ENCODE assay signal across 1 cellular context in genomic region chr16:74563828-74564263, GRCh38.
TF ChIP-seq lines count a peak whose summit lies in the region.

No MANE protein-coding gene starts in this region.

TF ChIP-seq in K562, 482 proteins besides CTCF, POLR2A, EP300 and RAD21 (continued from another document and continues in another):
- TF ChIP-seq, protein P1, sequence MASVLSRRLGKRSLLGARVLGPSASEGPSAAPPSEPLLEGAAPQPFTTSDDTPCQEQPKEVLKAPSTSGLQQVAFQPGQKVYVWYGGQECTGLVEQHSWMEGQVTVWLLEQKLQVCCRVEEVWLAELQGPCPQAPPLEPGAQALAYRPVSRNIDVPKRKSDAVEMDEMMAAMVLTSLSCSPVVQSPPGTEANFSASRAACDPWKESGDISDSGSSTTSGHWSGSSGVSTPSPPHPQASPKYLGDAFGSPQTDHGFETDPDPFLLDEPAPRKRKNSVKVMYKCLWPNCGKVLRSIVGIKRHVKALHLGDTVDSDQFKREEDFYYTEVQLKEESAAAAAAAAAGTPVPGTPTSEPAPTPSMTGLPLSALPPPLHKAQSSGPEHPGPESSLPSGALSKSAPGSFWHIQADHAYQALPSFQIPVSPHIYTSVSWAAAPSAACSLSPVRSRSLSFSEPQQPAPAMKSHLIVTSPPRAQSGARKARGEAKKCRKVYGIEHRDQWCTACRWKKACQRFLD (CRISPR knock-in tag; IDR thresholded peaks at IDR 0.05): peak; percentile 50; the same call in 1 of the 2 replicates
- TF ChIP-seq GTF2B (IDR thresholded peaks at IDR 0.05; ENCODE audit: extremely low read depth, insufficient read length): no peak
- TF ChIP-seq, protein P2, sequence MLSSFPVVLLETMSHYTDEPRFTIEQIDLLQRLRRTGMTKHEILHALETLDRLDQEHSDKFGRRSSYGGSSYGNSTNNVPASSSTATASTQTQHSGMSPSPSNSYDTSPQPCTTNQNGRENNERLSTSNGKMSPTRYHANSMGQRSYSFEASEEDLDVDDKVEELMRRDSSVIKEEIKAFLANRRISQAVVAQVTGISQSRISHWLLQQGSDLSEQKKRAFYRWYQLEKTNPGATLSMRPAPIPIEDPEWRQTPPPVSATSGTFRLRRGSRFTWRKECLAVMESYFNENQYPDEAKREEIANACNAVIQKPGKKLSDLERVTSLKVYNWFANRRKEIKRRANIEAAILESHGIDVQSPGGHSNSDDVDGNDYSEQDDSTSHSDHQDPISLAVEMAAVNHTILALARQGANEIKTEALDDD (IDR thresholded peaks at IDR 0.05): peak; percentile 64; the same call in 1 of the 2 replicates
- TF ChIP-seq CBFA2T3 (IDR thresholded peaks at IDR 0.05): peak; percentile 62
- TF ChIP-seq ZNF431 (CRISPR knock-in tag; IDR thresholded peaks at IDR 0.05): 0 out of 2 replicates have a peak, but pooled peaks have one; percentile 30
- peak; percentile 94 for TF ChIP-seq ATF7 (IDR thresholded peaks at IDR 0.05)
- peak; percentile 99 for TF ChIP-seq JUND (IDR thresholded peaks at IDR 0.05; ENCODE audit: borderline replicate concordance, low read depth, low read length)
- peak; percentile 97 for TF ChIP-seq JUND (tag; IDR thresholded peaks at IDR 0.05; ENCODE audit: borderline replicate concordance, low read depth, low read length)
- TF ChIP-seq FOXK2 (conservative IDR thresholded peaks at IDR 0.05 in 1 of 2, IDR thresholded peaks at IDR 0.05 in 1 of 2; ENCODE audit: low read depth in 2 of 2): 0 out of 4 replicates have a peak, but pooled peaks of 1 of the 2 experiments have one; percentile 12
- peak; percentile 96 for TF ChIP-seq FOSL1 (tag; conservative IDR thresholded peaks at IDR 0.05)
- TF ChIP-seq SOX6 (IDR thresholded peaks at IDR 0.05): 0 out of 2 replicates have a peak, but pooled peaks have one; percentile 14
- TF ChIP-seq, protein P3, sequence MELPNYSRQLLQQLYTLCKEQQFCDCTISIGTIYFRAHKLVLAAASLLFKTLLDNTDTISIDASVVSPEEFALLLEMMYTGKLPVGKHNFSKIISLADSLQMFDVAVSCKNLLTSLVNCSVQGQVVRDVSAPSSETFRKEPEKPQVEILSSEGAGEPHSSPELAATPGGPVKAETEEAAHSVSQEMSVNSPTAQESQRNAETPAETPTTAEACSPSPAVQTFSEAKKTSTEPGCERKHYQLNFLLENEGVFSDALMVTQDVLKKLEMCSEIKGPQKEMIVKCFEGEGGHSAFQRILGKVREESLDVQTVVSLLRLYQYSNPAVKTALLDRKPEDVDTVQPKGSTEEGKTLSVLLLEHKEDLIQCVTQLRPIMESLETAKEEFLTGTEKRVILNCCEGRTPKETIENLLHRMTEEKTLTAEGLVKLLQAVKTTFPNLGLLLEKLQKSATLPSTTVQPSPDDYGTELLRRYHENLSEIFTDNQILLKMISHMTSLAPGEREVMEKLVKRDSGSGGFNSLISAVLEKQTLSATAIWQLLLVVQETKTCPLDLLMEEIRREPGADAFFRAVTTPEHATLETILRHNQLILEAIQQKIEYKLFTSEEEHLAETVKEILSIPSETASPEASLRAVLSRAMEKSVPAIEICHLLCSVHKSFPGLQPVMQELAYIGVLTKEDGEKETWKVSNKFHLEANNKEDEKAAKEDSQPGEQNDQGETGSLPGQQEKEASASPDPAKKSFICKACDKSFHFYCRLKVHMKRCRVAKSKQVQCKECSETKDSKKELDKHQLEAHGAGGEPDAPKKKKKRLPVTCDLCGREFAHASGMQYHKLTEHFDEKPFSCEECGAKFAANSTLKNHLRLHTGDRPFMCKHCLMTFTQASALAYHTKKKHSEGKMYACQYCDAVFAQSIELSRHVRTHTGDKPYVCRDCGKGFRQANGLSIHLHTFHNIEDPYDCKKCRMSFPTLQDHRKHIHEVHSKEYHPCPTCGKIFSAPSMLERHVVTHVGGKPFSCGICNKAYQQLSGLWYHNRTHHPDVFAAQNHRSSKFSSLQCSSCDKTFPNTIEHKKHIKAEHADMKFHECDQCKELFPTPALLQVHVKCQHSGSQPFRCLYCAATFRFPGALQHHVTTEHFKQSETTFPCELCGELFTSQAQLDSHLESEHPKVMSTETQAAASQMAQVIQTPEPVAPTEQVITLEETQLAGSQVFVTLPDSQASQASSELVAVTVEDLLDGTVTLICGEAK (IDR thresholded peaks at IDR 0.05): no peak
- TF ChIP-seq, protein P3 (CRISPR knock-in tag; IDR thresholded peaks at IDR 0.05): no peak
- TF ChIP-seq JUNB (CRISPR knock-in tag; conservative IDR thresholded peaks at IDR 0.05): 0 out of 2 replicates have a peak, but pooled peaks have one; percentile 43
- no peak for TF ChIP-seq NR2C2 (CRISPR knock-in tag; IDR thresholded peaks at IDR 0.05)
- peak; percentile 32; the same call in 1 of the 2 replicates for TF ChIP-seq NR2C2 (tag; IDR thresholded peaks at IDR 0.05)
- TF ChIP-seq CEBPB (tag; IDR thresholded peaks at IDR 0.05): peak; percentile 95
- TF ChIP-seq BDP1 (IDR thresholded peaks at IDR 0.05; ENCODE audit: insufficient read depth, insufficient read length): no peak
- TF ChIP-seq RNF2 (IDR thresholded peaks at IDR 0.05): peak; percentile 34; the same call in 1 of the 2 replicates
- TF ChIP-seq MAFK (IDR thresholded peaks at IDR 0.05; ENCODE audit: low read length): peak; percentile 90
- peak; percentile 91 for TF ChIP-seq SMARCE1 (IDR thresholded peaks at IDR 0.05)
- peak; percentile 50; the same call in 1 of the 2 replicates for TF ChIP-seq GABPB1 (CRISPR knock-in tag; IDR thresholded peaks at IDR 0.05)
- TF ChIP-seq EGR1 (conservative IDR thresholded peaks at IDR 0.05): peak; percentile 18; the same call in 1 of the 2 replicates
- TF ChIP-seq TRIM24 (IDR thresholded peaks at IDR 0.05): peak; percentile 62 to 65; a peak in 3 of 4 replicates
- peak in 1 of 2 experiments; percentile 36; a peak in 1 of 4 replicates for TF ChIP-seq MAZ (CRISPR knock-in tag; conservative IDR thresholded peaks at IDR 0.05 in 1 of 2, IDR thresholded peaks at IDR 0.05 in 1 of 2)
- no peak for TF ChIP-seq ILF3 (IDR thresholded peaks at IDR 0.05; ENCODE audit: borderline replicate concordance)
- peak; percentile 92 for TF ChIP-seq MGA (IDR thresholded peaks at IDR 0.05)
- TF ChIP-seq, protein P4, sequence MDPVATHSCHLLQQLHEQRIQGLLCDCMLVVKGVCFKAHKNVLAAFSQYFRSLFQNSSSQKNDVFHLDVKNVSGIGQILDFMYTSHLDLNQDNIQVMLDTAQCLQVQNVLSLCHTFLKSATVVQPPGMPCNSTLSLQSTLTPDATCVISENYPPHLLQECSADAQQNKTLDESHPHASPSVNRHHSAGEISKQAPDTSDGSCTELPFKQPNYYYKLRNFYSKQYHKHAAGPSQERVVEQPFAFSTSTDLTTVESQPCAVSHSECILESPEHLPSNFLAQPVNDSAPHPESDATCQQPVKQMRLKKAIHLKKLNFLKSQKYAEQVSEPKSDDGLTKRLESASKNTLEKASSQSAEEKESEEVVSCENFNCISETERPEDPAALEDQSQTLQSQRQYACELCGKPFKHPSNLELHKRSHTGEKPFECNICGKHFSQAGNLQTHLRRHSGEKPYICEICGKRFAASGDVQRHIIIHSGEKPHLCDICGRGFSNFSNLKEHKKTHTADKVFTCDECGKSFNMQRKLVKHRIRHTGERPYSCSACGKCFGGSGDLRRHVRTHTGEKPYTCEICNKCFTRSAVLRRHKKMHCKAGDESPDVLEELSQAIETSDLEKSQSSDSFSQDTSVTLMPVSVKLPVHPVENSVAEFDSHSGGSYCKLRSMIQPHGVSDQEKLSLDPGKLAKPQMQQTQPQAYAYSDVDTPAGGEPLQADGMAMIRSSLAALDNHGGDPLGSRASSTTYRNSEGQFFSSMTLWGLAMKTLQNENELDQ (CRISPR knock-in tag; IDR thresholded peaks at IDR 0.05; ENCODE audit: borderline replicate concordance): no peak
- no peak for TF ChIP-seq CREB1 (IDR thresholded peaks at IDR 0.05)
- peak; percentile 52; the same call in 1 of the 2 replicates for TF ChIP-seq CREB1 (CRISPR knock-in tag; IDR thresholded peaks at IDR 0.05)
